17 cellular contexts compared by ENCODE assay signal in genomic region chr4:54152846-54153600, GRCh38. TPM values are rescaled to one million over a fixed set of nuclear protein-coding genes. Genes with fewer than 3 reads are reported as not detected.
DNase-seq lines count a peak whose midpoint lies in the region; ATAC-seq and TF ChIP-seq lines count a peak whose summit lies in the region.
"Had no signal": no experiment of that assay in that cellular context is flagged by ENCODE, and none has a peak within 500 bp of the region (broad histone marks: within the 10 kb centered on the region; RNA-seq: fewer than 3 reads in every experiment).

No MANE protein-coding gene starts in this region.

- no peak for TF ChIP-seq EP300 in gastroesophageal sphincter (IDR thresholded peaks at IDR 0.05)

- no peaks in the 10 kb centered on the region for H3K36me3 ChIP-seq in gastroesophageal sphincter
- H3K36me3 ChIP-seq: spleen, suprapubic skin had no signal

- no peak for TF ChIP-seq POLR2A in gastroesophageal sphincter (IDR thresholded peaks at IDR 0.05)

- H3K4me1 Mint-ChIP-seq in stimulated activated naive CD8-positive, alpha-beta T cell treated with anti-CD3 and anti-CD28 coated beads, Interleukin-15, amount 100 ng/mL, for 72 hours = no peaks in the 10 kb centered on the region
- H3K4me1 Mint-ChIP-seq in activated naive CD4-positive, alpha-beta T cell treated with anti-CD3 and anti-CD28 coated beads for 36 hours (ENCODE audit: low read depth) = peaks cover 7% of the 10 kb centered on the region
- H3K4me1 Mint-ChIP-seq in activated naive CD4-positive, alpha-beta T cell treated with anti-CD3 and anti-CD28 coated beads, Interleukin-2, amount 10 ng/mL, durations not matched to agents 7 days and 5 days = no peaks in the 10 kb centered on the region
- H3K4me1 Mint-ChIP-seq: nephron had no signal

- H3K36me3 Mint-ChIP-seq in activated naive CD4-positive, alpha-beta T cell treated with anti-CD3 and anti-CD28 coated beads for 36 hours (ENCODE audit: low read depth) = no peaks in the 10 kb centered on the region
- H3K36me3 Mint-ChIP-seq in activated naive CD4-positive, alpha-beta T cell treated with anti-CD3 and anti-CD28 coated beads, Interleukin-2, amount 10 ng/mL, durations not matched to agents 7 days and 5 days = no peaks in the 10 kb centered on the region

- H3K27ac Mint-ChIP-seq in stimulated activated naive CD8-positive, alpha-beta T cell treated with anti-CD3 and anti-CD28 coated beads, Interleukin-15, amount 100 ng/mL, for 72 hours = peak overlapping the region; percentile 8 to 47
- no peak overlapping the region for H3K27ac Mint-ChIP-seq in activated naive CD4-positive, alpha-beta T cell treated with anti-CD3 and anti-CD28 coated beads for 36 hours
- no peak overlapping the region for H3K27ac Mint-ChIP-seq in activated naive CD4-positive, alpha-beta T cell treated with anti-CD3 and anti-CD28 coated beads, Interleukin-2, amount 10 ng/mL, durations not matched to agents 7 days and 5 days
- H3K27ac Mint-ChIP-seq: nephron had no signal

- in situ Hi-C loops in astrocyte of the cerebellum (cut with HindIII; ENCODE audit: low sequenced_read_pairs) = no loop called here

- TF ChIP-seq CTCF in astrocyte of the cerebellum (IDR thresholded peaks at IDR 0.05; ENCODE audit: low read depth, low read length, missing control alignments) (no peak), gastroesophageal sphincter (IDR thresholded peaks at IDR 0.05) (no peak)

- no peak for DNase-seq in stimulated activated naive CD8-positive, alpha-beta T cell treated with anti-CD3 and anti-CD28 coated beads, Interleukin-15, amount 100 ng/mL, for 72 hours
- no peak for DNase-seq in stimulated activated naive CD8-positive, alpha-beta T cell treated with anti-CD3 and anti-CD28 coated beads, Interleukin-15, Interleukin-2, amounts not matched to agents 100 U/mL and 50 U/mL, for 24 hours
- DNase-seq in astrocyte of the cerebellum (ENCODE audit: low read depth) (peak; percentile 39), caudate nucleus (lab: John Stamatoyannopoulos, UW) (no peak)
- DNase-seq in activated naive CD4-positive, alpha-beta T cell treated with anti-CD3 and anti-CD28 coated beads for 36 hours = no peak
- DNase-seq in activated naive CD4-positive, alpha-beta T cell treated with anti-CD3 and anti-CD28 coated beads, Interleukin-2, amount 10 ng/mL, durations not matched to agents 7 days and 5 days = no peak
- DNase-seq: activated CD8-positive, alpha-beta memory T cell treated with anti-CD3 and anti-CD28 coated beads for 24 hours; activated naive CD4-positive, alpha-beta T cell; NCI-H187 treated with DMSO at 0.1 percent for 48 hours; SHP77 treated with DMSO at 0.1 percent for 48 hours; spleen had no signal

- CTCF ChIA-PET in activated naive CD4-positive, alpha-beta T cell treated with anti-CD3 and anti-CD28 coated beads for 36 hours (lab: Charles Lee) = no interaction called here
- CTCF ChIA-PET in activated naive CD4-positive, alpha-beta T cell treated with anti-CD3 and anti-CD28 coated beads, Interleukin-2, amount 10 ng/mL, durations not matched to agents 7 days and 5 days (lab: Charles Lee) = no interaction called here

- H3K4me1 ChIP-seq in gastroesophageal sphincter = no peaks in the 10 kb centered on the region
- H3K4me1 ChIP-seq: spleen, suprapubic skin had no signal

- H3K27me3 Mint-ChIP-seq in stimulated activated naive CD8-positive, alpha-beta T cell treated with anti-CD3 and anti-CD28 coated beads, Interleukin-15, amount 100 ng/mL, for 72 hours = no peaks in the 10 kb centered on the region
- no peaks in the 10 kb centered on the region for H3K27me3 Mint-ChIP-seq in activated naive CD4-positive, alpha-beta T cell treated with anti-CD3 and anti-CD28 coated beads for 36 hours (ENCODE audit: low read depth)
- H3K27me3 Mint-ChIP-seq in activated naive CD4-positive, alpha-beta T cell treated with anti-CD3 and anti-CD28 coated beads, Interleukin-2, amount 10 ng/mL, durations not matched to agents 7 days and 5 days = no peaks in the 10 kb centered on the region

- no peak overlapping the region for H3K4me3 ChIP-seq in astrocyte of the cerebellum (ENCODE audit: low read depth, low read length)
- H3K4me3 ChIP-seq in gastroesophageal sphincter = no peak overlapping the region
- H3K4me3 ChIP-seq: spleen, suprapubic skin had no signal

- peaks cover 24% of the 10 kb centered on the region for H3K27me3 ChIP-seq in gastroesophageal sphincter

- 27 to 73% methylated on average over 1 to 3 of the region's 3 CpGs for WGBS in gastroesophageal sphincter (ENCODE audit: low coverage in 1 of 2), 2 donors

- no peaks in the 10 kb centered on the region for H3K9me3 ChIP-seq in gastroesophageal sphincter
- H3K9me3 ChIP-seq: suprapubic skin had no signal

- H3K9me3 Mint-ChIP-seq in stimulated activated naive CD8-positive, alpha-beta T cell treated with anti-CD3 and anti-CD28 coated beads, Interleukin-15, amount 100 ng/mL, for 72 hours = peaks cover 6 to 13% of the 10 kb centered on the region in 2 donors
- peaks cover 2% of the 10 kb centered on the region for H3K9me3 Mint-ChIP-seq in activated naive CD4-positive, alpha-beta T cell treated with anti-CD3 and anti-CD28 coated beads for 36 hours
- peaks cover 6% of the 10 kb centered on the region for H3K9me3 Mint-ChIP-seq in activated naive CD4-positive, alpha-beta T cell treated with anti-CD3 and anti-CD28 coated beads, Interleukin-2, amount 10 ng/mL, durations not matched to agents 7 days and 5 days

- ATAC-seq in stimulated activated naive CD8-positive, alpha-beta T cell treated with anti-CD3 and anti-CD28 coated beads, Interleukin-15, amount 100 ng/mL, for 72 hours = no peak
- no peak for ATAC-seq in stimulated activated naive CD8-positive, alpha-beta T cell treated with anti-CD3 and anti-CD28 coated beads, Interleukin-15, Interleukin-2, amounts not matched to agents 100 U/mL and 50 U/mL, for 24 hours
- ATAC-seq in gastroesophageal sphincter = peak; percentile 13
- no peak for ATAC-seq in GM18519 (IDR thresholded peaks at IDR 0.05; ENCODE audit: low FRiP score, unreplicated experiment)

- H3K27ac ChIP-seq in gastroesophageal sphincter (no peak overlapping the region), caudate nucleus (ENCODE audit: low read depth, low read length) (no peak overlapping the region)
- H3K27ac ChIP-seq: 22Rv1, spleen, suprapubic skin had no signal

- H3K4me3 Mint-ChIP-seq in stimulated activated naive CD8-positive, alpha-beta T cell treated with anti-CD3 and anti-CD28 coated beads, Interleukin-15, amount 100 ng/mL, for 72 hours = no peak overlapping the region
- H3K4me3 Mint-ChIP-seq in activated naive CD4-positive, alpha-beta T cell treated with anti-CD3 and anti-CD28 coated beads for 36 hours = no peak overlapping the region
- H3K4me3 Mint-ChIP-seq in activated naive CD4-positive, alpha-beta T cell treated with anti-CD3 and anti-CD28 coated beads, Interleukin-2, amount 10 ng/mL, durations not matched to agents 7 days and 5 days = no peak overlapping the region
- H3K4me3 Mint-ChIP-seq: nephron had no signal

- intact Hi-C loops in activated naive CD4-positive, alpha-beta T cell treated with anti-CD3 and anti-CD28 coated beads for 36 hours (cut with micrococcal nuclease) = no loop called here

RNA-seq across cellular contexts. Expression of gene GSX2, which starts 53.1 kb away (rescaled TPM):
- not detected for total RNA-seq in gastroesophageal sphincter
- not detected for total RNA-seq in activated naive CD4-positive, alpha-beta T cell treated with anti-CD3 and anti-CD28 coated beads for 36 hours
- total RNA-seq: cerebellum, spleen had no signal

Comparison
In these comparisons a context has a peak if more than half of its experiments do, and no peak if none do; other contexts are left out.
1. H3K27ac Mint-ChIP-seq: peak in stimulated activated naive CD8-positive, alpha-beta T cell treated with anti-CD3 and anti-CD28 coated beads, Interleukin-15, amount 100 ng/mL, for 72 hours (2 of 2); none in activated naive CD4-positive, alpha-beta T cell treated with anti-CD3 and anti-CD28 coated beads for 36 hours (single experiment) and activated naive CD4-positive, alpha-beta T cell treated with anti-CD3 and anti-CD28 coated beads, Interleukin-2, amount 10 ng/mL, durations not matched to agents 7 days and 5 days (single experiment).